In genomic region chr16:57093845-57094564, GRCh38 we compare ENCODE assay signal across 9 cellular contexts. TPM values are rescaled to one million over a fixed set of nuclear protein-coding genes. Genes with fewer than 3 reads are reported as not detected.
DNase-seq lines count a peak whose midpoint lies in the region; ATAC-seq and TF ChIP-seq lines count a peak whose summit lies in the region.
"Had no signal": no experiment of that assay in that cellular context is flagged by ENCODE, and none has a peak within 500 bp of the region (broad histone marks: within the 10 kb centered on the region; RNA-seq: fewer than 3 reads in every experiment).

No MANE protein-coding gene starts in this region.

- H3K27me3 Mint-ChIP-seq in T-helper 1 cell treated with Interleukin-12 subunit alpha and Interleukin-12 subunit beta and Interleukin-4 antibody, amounts not matched to agents 30 μg/mL and 1 μg/mL, for 36 hours (ENCODE audit: low read depth): peaks cover 35% of the 10 kb centered on the region
- H3K27me3 Mint-ChIP-seq in activated T-helper 2 cell treated with anti-CD3 and anti-CD28 coated beads, Interferon-gamma antibody, Interleukin-2, Interleukin-4, amounts not matched to agents 10 μg/mL and 5 μg/mL and 100 μg/mL, durations not matched to agents 14 hours and 24 hours and 36 hours (ENCODE audit: low read depth): peaks cover 26% of the 10 kb centered on the region
- peaks cover 30% of the 10 kb centered on the region for H3K27me3 Mint-ChIP-seq in stimulated activated naive CD8-positive, alpha-beta T cell treated with anti-CD3 and anti-CD28 coated beads, Interleukin-15, amount 100 ng/mL, for 72 hours

- peak overlapping the region; percentile 75 for H3K4me3 Mint-ChIP-seq in T-helper 1 cell treated with Interleukin-12 subunit alpha and Interleukin-12 subunit beta and Interleukin-4 antibody, amounts not matched to agents 30 μg/mL and 1 μg/mL, for 36 hours
- H3K4me3 Mint-ChIP-seq in activated T-helper 2 cell treated with anti-CD3 and anti-CD28 coated beads, Interferon-gamma antibody, Interleukin-2, Interleukin-4, amounts not matched to agents 10 μg/mL and 5 μg/mL and 100 μg/mL, durations not matched to agents 14 hours and 24 hours and 36 hours (ENCODE audit: low read depth): peak overlapping the region; percentile 78
- peak overlapping the region; percentile 77 to 78 for H3K4me3 Mint-ChIP-seq in stimulated activated naive CD8-positive, alpha-beta T cell treated with anti-CD3 and anti-CD28 coated beads, Interleukin-15, amount 100 ng/mL, for 72 hours

- intact Hi-C loops in activated T-helper 2 cell treated with anti-CD3 and anti-CD28 coated beads, Interferon-gamma antibody, Interleukin-2, Interleukin-4, amounts not matched to agents 10 μg/mL and 5 μg/mL and 100 μg/mL, durations not matched to agents 14 hours and 24 hours and 36 hours (cut with micrococcal nuclease): loop anchor here (2.0 kb wide), 2 partner anchors 47 to 75 kb away; no protein-coding TSS in a partner anchor
- intact Hi-C loops in left lung (cut with DNase I): no loop called here

- no peaks in the 10 kb centered on the region for H3K9me3 Mint-ChIP-seq in T-helper 1 cell treated with Interleukin-12 subunit alpha and Interleukin-12 subunit beta and Interleukin-4 antibody, amounts not matched to agents 30 μg/mL and 1 μg/mL, for 36 hours
- H3K9me3 Mint-ChIP-seq in activated T-helper 2 cell treated with anti-CD3 and anti-CD28 coated beads, Interferon-gamma antibody, Interleukin-2, Interleukin-4, amounts not matched to agents 10 μg/mL and 5 μg/mL and 100 μg/mL, durations not matched to agents 14 hours and 24 hours and 36 hours: no peaks in the 10 kb centered on the region
- H3K9me3 Mint-ChIP-seq in stimulated activated naive CD8-positive, alpha-beta T cell treated with anti-CD3 and anti-CD28 coated beads, Interleukin-15, amount 100 ng/mL, for 72 hours: no peaks in the 10 kb centered on the region

- no peaks in the 10 kb centered on the region for H3K27me3 ChIP-seq in left lung
- H3K27me3 ChIP-seq: adrenal gland had no signal

- peak overlapping the region; percentile 82 to 91 for H3K4me3 ChIP-seq in left lung

- peaks cover 4 to 62% of the 10 kb centered on the region in 2 donors for H3K4me1 ChIP-seq in left lung

- peaks cover 3% of the 10 kb centered on the region for H3K4me1 Mint-ChIP-seq in T-helper 1 cell treated with Interleukin-12 subunit alpha and Interleukin-12 subunit beta and Interleukin-4 antibody, amounts not matched to agents 30 μg/mL and 1 μg/mL, for 36 hours (ENCODE audit: low read depth)
- H3K4me1 Mint-ChIP-seq in activated T-helper 2 cell treated with anti-CD3 and anti-CD28 coated beads, Interferon-gamma antibody, Interleukin-2, Interleukin-4, amounts not matched to agents 10 μg/mL and 5 μg/mL and 100 μg/mL, durations not matched to agents 14 hours and 24 hours and 36 hours (ENCODE audit: low read depth): peaks cover 6% of the 10 kb centered on the region
- peaks cover 31% of the 10 kb centered on the region for H3K4me1 Mint-ChIP-seq in stimulated activated naive CD8-positive, alpha-beta T cell treated with anti-CD3 and anti-CD28 coated beads, Interleukin-15, amount 100 ng/mL, for 72 hours

- DNase-seq in T-helper 1 cell: no peak
- DNase-seq in activated T-helper 2 cell treated with anti-CD3 and anti-CD28 coated beads, Interferon-gamma antibody, Interleukin-2, Interleukin-4, amounts not matched to agents 10 μg/mL and 5 μg/mL and 100 μg/mL, durations not matched to agents 14 hours and 24 hours and 36 hours (ENCODE audit: low spot score): no peak
- DNase-seq in left lung: no peak
- no peak for DNase-seq in stimulated activated naive CD8-positive, alpha-beta T cell treated with anti-CD3 and anti-CD28 coated beads, Interleukin-15, amount 100 ng/mL, for 72 hours
- DNase-seq in GM10266 (ENCODE audit: extremely low spot score): no peak
- DNase-seq in NCI-H2029 treated with DMSO at 0.1 percent for 48 hours (lab: John Stamatoyannopoulos, UW): no peak
- DNase-seq in NCI-H345 treated with DMSO at 0.1 percent for 48 hours (lab: John Stamatoyannopoulos, UW; ENCODE audit: unreplicated experiment): no peak

- no peak for TF ChIP-seq CTCF in left lung (IDR thresholded peaks at IDR 0.05)
- no peak for TF ChIP-seq CTCF in GM10266 (IDR thresholded peaks at IDR 0.05; ENCODE audit: control insufficient read depth, insufficient read depth, low read depth, missing control alignments)

- peak overlapping the region in 1 of 2 donors; percentile 92 for H3K27ac ChIP-seq in left lung

- H3K27ac Mint-ChIP-seq in T-helper 1 cell treated with Interleukin-12 subunit alpha and Interleukin-12 subunit beta and Interleukin-4 antibody, amounts not matched to agents 30 μg/mL and 1 μg/mL, for 36 hours: no peak overlapping the region
- H3K27ac Mint-ChIP-seq in activated T-helper 2 cell treated with anti-CD3 and anti-CD28 coated beads, Interferon-gamma antibody, Interleukin-2, Interleukin-4, amounts not matched to agents 10 μg/mL and 5 μg/mL and 100 μg/mL, durations not matched to agents 14 hours and 24 hours and 36 hours: no peak overlapping the region
- peak overlapping the region in 1 of 2 donors; percentile 64 for H3K27ac Mint-ChIP-seq in stimulated activated naive CD8-positive, alpha-beta T cell treated with anti-CD3 and anti-CD28 coated beads, Interleukin-15, amount 100 ng/mL, for 72 hours

- no peaks in the 10 kb centered on the region for H3K36me3 Mint-ChIP-seq in T-helper 1 cell treated with Interleukin-12 subunit alpha and Interleukin-12 subunit beta and Interleukin-4 antibody, amounts not matched to agents 30 μg/mL and 1 μg/mL, for 36 hours (ENCODE audit: low read depth)
- no peaks in the 10 kb centered on the region for H3K36me3 Mint-ChIP-seq in activated T-helper 2 cell treated with anti-CD3 and anti-CD28 coated beads, Interferon-gamma antibody, Interleukin-2, Interleukin-4, amounts not matched to agents 10 μg/mL and 5 μg/mL and 100 μg/mL, durations not matched to agents 14 hours and 24 hours and 36 hours (ENCODE audit: low read depth)

- no peaks in the 10 kb centered on the region for H3K9me3 ChIP-seq in left lung
- H3K9me3 ChIP-seq: adrenal gland had no signal

- no peaks in the 10 kb centered on the region for H3K36me3 ChIP-seq in left lung
- H3K36me3 ChIP-seq: adrenal gland had no signal

- ATAC-seq in left lung: no peak
- no peak for ATAC-seq in stimulated activated naive CD8-positive, alpha-beta T cell treated with anti-CD3 and anti-CD28 coated beads, Interleukin-15, amount 100 ng/mL, for 72 hours

RNA-seq across cellular contexts. Expression of gene CPNE2, which starts 1.6 kb away (rescaled TPM):
- total RNA-seq in activated T-helper 2 cell treated with anti-CD3 and anti-CD28 coated beads, Interferon-gamma antibody, Interleukin-2, Interleukin-4, amounts not matched to agents 10 μg/mL and 5 μg/mL and 100 μg/mL, durations not matched to agents 14 hours and 24 hours and 36 hours: 7.6 and 9.9 TPM in 2 replicates
- total RNA-seq in left lung: 10 to 100 TPM; 49.4 to 49.9 TPM
